Comparison of ENCODE assay signal across 8 cellular contexts in genomic region chr12:8948711-8949524, GRCh38. TPM values are rescaled to one million over a fixed set of nuclear protein-coding genes. Genes with fewer than 3 reads are reported as not detected.
DNase-seq lines count a peak whose midpoint lies in the region; ATAC-seq and TF ChIP-seq lines count a peak whose summit lies in the region.

No MANE protein-coding gene starts in this region.

- no peaks in the 10 kb centered on the region for H3K27me3 Mint-ChIP-seq in activated naive CD8-positive, alpha-beta T cell treated with anti-CD3 and anti-CD28 coated beads, Interleukin-2, amount 50 U/mL, for 24 hours

- intact Hi-C loops in left ventricle myocardium inferior (cut with micrococcal nuclease): no loop called here
- intact Hi-C loops in psoas muscle (cut with DNase I): loop anchor here in 1 of 2 donors (5.0 kb wide), 1 partner anchor 37 kb away; the partner anchor contains the start of gene PHC1

- peak overlapping the region; percentile 78 for H3K4me3 ChIP-seq in GM12865 (ENCODE audit: low read depth, low read length)
- peak overlapping the region; percentile 78 for H3K4me3 ChIP-seq in left ventricle myocardium inferior
- peak overlapping the region; percentile 80 for H3K4me3 ChIP-seq in psoas muscle

- peak overlapping the region; percentile 92 for H3K27ac Mint-ChIP-seq in activated naive CD8-positive, alpha-beta T cell treated with anti-CD3 and anti-CD28 coated beads, Interleukin-2, amount 50 U/mL, for 24 hours

- ATAC-seq in HG02759 (IDR thresholded peaks at IDR 0.05; ENCODE audit: unreplicated experiment): peak; percentile 35
- ATAC-seq in activated naive CD8-positive, alpha-beta T cell treated with anti-CD3 and anti-CD28 coated beads, Interleukin-2, amount 50 U/mL, for 24 hours: peak; percentile 20
- ATAC-seq in psoas muscle: peak; percentile 49 to 75 (median 60)

- DNase-seq in ACHN: peak; percentile 52
- DNase-seq in GM12865 (ENCODE audit: low read depth): peak; percentile 36
- peak; percentile 37 for DNase-seq in NCI-H2029 treated with DMSO at 0.1 percent for 48 hours (lab: John Stamatoyannopoulos, UW)
- peak; percentile 15 for DNase-seq in activated naive CD8-positive, alpha-beta T cell treated with anti-CD3 and anti-CD28 coated beads, Interleukin-2, amount 50 U/mL, for 24 hours
- no peak for DNase-seq in left ventricle myocardium inferior
- no peak for DNase-seq in psoas muscle
- no peak for DNase-seq in NCI-H187 treated with DMSO at 0.1 percent for 48 hours (lab: John Stamatoyannopoulos, UW)

- H3K27ac ChIP-seq in left ventricle myocardium inferior (replicated peaks) (peak overlapping the region; percentile 98), psoas muscle (peak overlapping the region; percentile 99)

- H3K27me3 ChIP-seq in left ventricle myocardium inferior (ENCODE audit: low read depth) (no peaks in the 10 kb centered on the region), psoas muscle (ENCODE audit: insufficient read depth in 3 of 3, low read length in 2 of 3) (no peaks in the 10 kb centered on the region)

- peaks cover 9% of the 10 kb centered on the region for H3K9me3 Mint-ChIP-seq in activated naive CD8-positive, alpha-beta T cell treated with anti-CD3 and anti-CD28 coated beads, Interleukin-2, amount 50 U/mL, for 24 hours

- in situ Hi-C loops in ACHN (cut with HindIII; ENCODE audit: low pct_ligation_motif_present, low pct_unique_long_range_greater_than_20kb, low sequenced_read_pairs): no loop called here

- H3K4me1 ChIP-seq in left ventricle myocardium inferior (peaks cover 51% of the 10 kb centered on the region), psoas muscle (peaks cover 24% of the 10 kb centered on the region)

- peaks cover 58% of the 10 kb centered on the region for H3K4me1 Mint-ChIP-seq in activated naive CD8-positive, alpha-beta T cell treated with anti-CD3 and anti-CD28 coated beads, Interleukin-2, amount 50 U/mL, for 24 hours

- H3K36me3 ChIP-seq in left ventricle myocardium inferior: peaks cover 29% of the 10 kb centered on the region
- peaks cover 0 to 41% of the 10 kb centered on the region in 2 donors for H3K36me3 ChIP-seq in psoas muscle (ENCODE audit: insufficient read depth in 1 of 2, low read depth in 1 of 2)

- 0% methylated on average over 24 of the region's 24 CpGs for whole genome bisulfite sequencing in psoas muscle, 3 donors

- H3K36me3 Mint-ChIP-seq in activated naive CD8-positive, alpha-beta T cell treated with anti-CD3 and anti-CD28 coated beads, Interleukin-2, amount 50 U/mL, for 24 hours (ENCODE audit: low read depth): peaks cover 50% of the 10 kb centered on the region

- H3K4me3 Mint-ChIP-seq in activated naive CD8-positive, alpha-beta T cell treated with anti-CD3 and anti-CD28 coated beads, Interleukin-2, amount 50 U/mL, for 24 hours: peak overlapping the region; percentile 95

- H3K9me3 ChIP-seq in left ventricle myocardium inferior (replicated peaks): peaks cover 7% of the 10 kb centered on the region
- H3K9me3 ChIP-seq in psoas muscle: no peaks in the 10 kb centered on the region

- TF ChIP-seq CTCF in GM12865 (IDR thresholded peaks at IDR 0.05; ENCODE audit: insufficient read depth, low read depth, low read length, missing control alignments): no peak
- no peak for TF ChIP-seq CTCF in left ventricle myocardium inferior (IDR thresholded peaks at IDR 0.05; ENCODE audit: borderline replicate concordance)
- TF ChIP-seq CTCF in psoas muscle (IDR thresholded peaks at IDR 0.05): no peak

RNA-seq across cellular contexts. Expression of gene M6PR, which starts 0.5 kb away (rescaled TPM):
- total RNA-seq in left ventricle myocardium inferior: 94.2 TPM
- 10 to 100 TPM; 45.8 to 85.0 (median 62.6) TPM for total RNA-seq in psoas muscle
- polyA plus RNA-seq in psoas muscle: 100 to 1,000 TPM in 1 of 3 donors, 10 to 100 TPM in 2; 45.0 to 102 (median 93.5) TPM

RNA-seq across cellular contexts. Expression of gene PHC1, which starts 34.6 kb away (rescaled TPM):
- total RNA-seq in left ventricle myocardium inferior (23.4 TPM), psoas muscle (10 to 100 TPM; 11.9 to 27.1 (median 21.3) TPM)
- 10 to 100 TPM; 11.3 to 20.8 (median 14.3) TPM for polyA plus RNA-seq in psoas muscle

RNA-seq across cellular contexts. Expression of gene KLRG1, which starts 40.4 kb away (rescaled TPM):
- 6.9 TPM for total RNA-seq in left ventricle myocardium inferior
- total RNA-seq in psoas muscle: 1 to 10 TPM; 1.0 to 2.9 (median 1.6) TPM
- 10 to 100 TPM in 1 of 3 donors, 1 to 10 TPM in 2; 2.2 to 11.9 (median 4.9) TPM for polyA plus RNA-seq in psoas muscle

Comparison
In these comparisons a context has a peak if more than half of its experiments do, and no peak if none do; other contexts are left out.
1. DNase-seq: peak in ACHN (single experiment), GM12865 (single experiment), NCI-H2029 treated with DMSO at 0.1 percent for 48 hours (single experiment) and activated naive CD8-positive, alpha-beta T cell treated with anti-CD3 and anti-CD28 coated beads, Interleukin-2, amount 50 U/mL, for 24 hours (single experiment); none in left ventricle myocardium inferior (single experiment), psoas muscle (0 of 2) and NCI-H187 treated with DMSO at 0.1 percent for 48 hours (single experiment).
2. Peak in every context shown above with its lines, with median percentiles within 50 percentile points of each other: H3K4me3 ChIP-seq and ATAC-seq.